In the genomic region with DNA sequence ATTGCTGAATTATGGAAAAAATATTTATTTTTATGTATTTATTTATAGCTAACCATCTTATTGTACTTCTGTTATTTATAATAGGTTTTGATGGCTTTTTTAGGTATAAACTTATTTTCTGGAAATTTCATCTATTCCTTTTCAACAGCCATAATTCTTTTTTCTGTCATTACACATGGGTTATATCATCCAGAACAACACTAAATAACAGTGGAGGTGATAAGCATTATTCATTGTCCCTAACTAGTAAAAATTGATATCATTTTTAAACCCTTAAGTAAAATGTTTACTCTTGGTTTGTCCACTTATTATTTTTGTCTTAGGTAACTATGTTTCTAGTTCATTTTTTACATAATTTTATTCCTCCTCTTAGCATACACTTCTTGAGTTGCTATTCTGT, we compare ENCODE assay signal across 11 cellular contexts.
"Had no signal": no experiment of that assay in that cellular context is flagged by ENCODE, and none has a peak within 500 bp of the region (broad histone marks: within the 10 kb centered on the region; RNA-seq: fewer than 3 reads in every experiment).

No MANE protein-coding gene starts in this region.

- H3K4me3 ChIP-seq: GM23248, GM23338, HAP-1 had no signal

- H3K36me3 ChIP-seq: HAP-1 had no signal

- H3K9ac ChIP-seq: GM23248 had no signal

- H3K9me3 ChIP-seq: HAP-1 had no signal

- H2AFZ ChIP-seq: GM23248, GM23338 had no signal

- H3K4me2 ChIP-seq: GM23338 had no signal

- ATAC-seq: GM23338, HCT116 had no signal

- H3K27ac ChIP-seq: GM23248 had no signal

- DNase-seq: GM23248, GOT3, H7, H9, HCEC 1CT, HFFc6 had no signal

- FAIRE-seq: H1, H54 had no signal
